In genomic region chr3:8658326-8659212, GRCh38 we compare ENCODE assay signal across 8 cellular contexts. TPM values are rescaled to one million over a fixed set of nuclear protein-coding genes. Genes with fewer than 3 reads are reported as not detected.
A peak's percentile ranks its signal among the peaks of the same experiment; 100 is the strongest.
DNase-seq lines count a peak whose midpoint lies in the region; ATAC-seq and TF ChIP-seq lines count a peak whose summit lies in the region.

No MANE protein-coding gene starts in this region.

- CTCF ChIA-PET in T-cell (lab: Charles Lee): no interaction called here

- peaks cover 2% of the 10 kb centered on the region for H3K27me3 ChIP-seq in kidney epithelial cell (ENCODE audit: control insufficient read depth, insufficient read depth, low read length)
- H3K27me3 ChIP-seq in upper lobe of left lung: no peaks in the 10 kb centered on the region

- peaks cover 0 to 2% (median 0%) of the 10 kb centered on the region in 3 donors for H3K4me1 Mint-ChIP-seq in T-cell

- DNase-seq in DMS153 treated with DMSO at 0.1 percent for 48 hours (lab: John Stamatoyannopoulos, UW; ENCODE audit: unreplicated experiment) (peak; percentile 33), GM20000 (ENCODE audit: low spot score) (peak; percentile 45), T-cell (peak in 1 of 34 experiments; percentile 1), kidney epithelial cell (ENCODE audit: low read depth) (peak; percentile 47), upper lobe of left lung (peak; percentile 84 to 90), T1000 (lab: John Stamatoyannopoulos, UW) (no peak), UCSD-AML1 (lab: John Stamatoyannopoulos, UW; ENCODE audit: unreplicated experiment) (no peak)

- H3K4me1 ChIP-seq in upper lobe of left lung: peaks cover 11 to 21% (median 17%) of the 10 kb centered on the region in 4 donors

- no peaks in the 10 kb centered on the region for H3K36me3 ChIP-seq in kidney epithelial cell (ENCODE audit: control insufficient read depth, insufficient read depth, low read length)
- no peaks in the 10 kb centered on the region for H3K36me3 ChIP-seq in upper lobe of left lung

- H3K27ac Mint-ChIP-seq in T-cell: peak overlapping the region; percentile 2 to 17

- peaks cover 12 to 29% of the 10 kb centered on the region in 2 donors for H3K27me3 Mint-ChIP-seq in T-cell

- no peak for TF ChIP-seq CTCF in GM20000 (IDR thresholded peaks at IDR 0.05; ENCODE audit: extremely low read depth, missing control alignments)
- TF ChIP-seq CTCF in kidney epithelial cell (IDR thresholded peaks at IDR 0.05; ENCODE audit: insufficient read depth, low read length, poor library complexity, severe bottlenecking): no peak
- TF ChIP-seq CTCF in upper lobe of left lung (IDR thresholded peaks at IDR 0.05): no peak

- TF ChIP-seq EP300 in upper lobe of left lung (IDR thresholded peaks at IDR 0.05): peak in 1 of 4 donors; percentile 82

- TF ChIP-seq POLR2A in upper lobe of left lung (IDR thresholded peaks at IDR 0.05): peak in 1 of 4 donors; percentile 8

- peaks cover 0 to 5% (median 0%) of the 10 kb centered on the region in 3 donors for H3K9me3 Mint-ChIP-seq in T-cell

- peak overlapping the region; percentile 37 to 78 (median 52) for H3K27ac ChIP-seq in upper lobe of left lung

- no peaks in the 10 kb centered on the region for H3K36me3 Mint-ChIP-seq in T-cell

- ATAC-seq in HG03520 (IDR thresholded peaks at IDR 0.05; ENCODE audit: unreplicated experiment): peak; percentile 80
- ATAC-seq in T-cell (replicated peaks in 1 of 4): no peak
- peak; percentile 78 to 93 for ATAC-seq in upper lobe of left lung (ENCODE audit: low FRiP score in 2 of 2)

- no peak overlapping the region for H3K4me3 Mint-ChIP-seq in T-cell

- H3K4me3 ChIP-seq in kidney epithelial cell (ENCODE audit: low read depth, low read length): no peak overlapping the region
- H3K4me3 ChIP-seq in upper lobe of left lung: no peak overlapping the region

- no peaks in the 10 kb centered on the region for H3K9me3 ChIP-seq in upper lobe of left lung

- WGBS in upper lobe of left lung, 2 donors: 27 to 31% methylated on average over 7 to 11 of the region's 11 CpGs

- POLR2A ChIA-PET in T-cell (lab: Charles Lee): no interaction called here

RNA-seq across cellular contexts. Expression of gene SSUH2, which starts 14.0 kb away (rescaled TPM):
- total RNA-seq in T-cell (under 1 TPM in 1 of 5 donors, not detected in 4; 0.13 TPM), kidney epithelial cell (not detected in 2 replicates), upper lobe of left lung (under 1 TPM in 2 of 6 donors, not detected in 4; 0.22 to 0.79 TPM)

Comparison
In these comparisons a context has a peak if more than half of its experiments do, and no peak if none do; other contexts are left out.
1. DNase-seq: peak in DMS153 treated with DMSO at 0.1 percent for 48 hours (single experiment), GM20000 (single experiment), kidney epithelial cell (single experiment) and upper lobe of left lung (2 of 2); none in T1000 (single experiment) and UCSD-AML1 (single experiment).
2. ATAC-seq: peak in HG03520 (single experiment) and upper lobe of left lung (2 of 2); none in T-cell (0 of 4).